ENCODE assay signal across 12 cellular contexts in the genomic region with DNA sequence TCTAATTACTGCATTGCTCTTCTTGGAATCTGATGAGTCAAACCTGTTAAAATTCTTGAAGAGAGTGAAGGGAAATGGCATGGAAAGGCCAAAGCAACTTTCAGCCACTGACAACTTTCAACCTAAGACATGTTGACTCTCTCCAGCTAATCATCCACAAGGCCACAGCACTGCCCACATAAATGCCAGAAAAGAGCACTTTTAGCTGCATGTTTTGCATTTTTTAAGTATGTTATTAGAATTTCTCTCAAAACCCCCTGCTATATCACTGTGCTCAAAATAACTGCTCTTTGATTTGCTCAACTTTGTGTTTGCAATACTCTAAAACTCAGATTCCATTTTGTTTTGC.
A peak's percentile ranks its signal among the peaks of the same experiment; 100 is the strongest.
DNase-seq lines count a peak whose midpoint lies in the region; ATAC-seq and TF ChIP-seq lines count a peak whose summit lies in the region.
"Had no signal": no experiment of that assay in that cellular context is flagged by ENCODE, and none has a peak within 500 bp of the region (broad histone marks: within the 10 kb centered on the region; RNA-seq: fewer than 3 reads in every experiment).

No MANE protein-coding gene starts in this region.

- peak; percentile 64 for ATAC-seq in GM18498 (IDR thresholded peaks at IDR 0.05; ENCODE audit: unreplicated experiment)
- peak; percentile 63 for ATAC-seq in GM19463 (IDR thresholded peaks at IDR 0.05; ENCODE audit: unreplicated experiment)
- peak; percentile 60 for ATAC-seq in HG03175 (IDR thresholded peaks at IDR 0.05; ENCODE audit: unreplicated experiment)
- no peak for ATAC-seq in HG03571 (IDR thresholded peaks at IDR 0.05; ENCODE audit: unreplicated experiment)
- ATAC-seq: K562 had no signal

- DNase-seq in fibroblast of the aortic adventitia (ENCODE audit: low read depth), result peak; percentile 14
- no peak for DNase-seq in middle frontal gyrus (ENCODE audit: extremely low spot score, low spot score)
- DNase-seq in foreskin melanocyte, result no peak
- no peak for DNase-seq in NOMO-1 treated with dmso at 0.1 percent for 144 hours (lab: John Stamatoyannopoulos, UW; ENCODE audit: unreplicated experiment)
- DNase-seq: immature natural killer cell, NCI-H1930 had no signal

- H3K4me3 ChIP-seq in fibroblast of the aortic adventitia (ENCODE audit: low read depth, low read length), result no peak overlapping the region
- H3K4me3 ChIP-seq: BLaER1, K562 had no signal

- no peak for TF ChIP-seq CTCF in fibroblast of the aortic adventitia (IDR thresholded peaks at IDR 0.05; ENCODE audit: insufficient read depth, low read length)
